ENCODE assay signal across 11 cellular contexts in the genomic region with DNA sequence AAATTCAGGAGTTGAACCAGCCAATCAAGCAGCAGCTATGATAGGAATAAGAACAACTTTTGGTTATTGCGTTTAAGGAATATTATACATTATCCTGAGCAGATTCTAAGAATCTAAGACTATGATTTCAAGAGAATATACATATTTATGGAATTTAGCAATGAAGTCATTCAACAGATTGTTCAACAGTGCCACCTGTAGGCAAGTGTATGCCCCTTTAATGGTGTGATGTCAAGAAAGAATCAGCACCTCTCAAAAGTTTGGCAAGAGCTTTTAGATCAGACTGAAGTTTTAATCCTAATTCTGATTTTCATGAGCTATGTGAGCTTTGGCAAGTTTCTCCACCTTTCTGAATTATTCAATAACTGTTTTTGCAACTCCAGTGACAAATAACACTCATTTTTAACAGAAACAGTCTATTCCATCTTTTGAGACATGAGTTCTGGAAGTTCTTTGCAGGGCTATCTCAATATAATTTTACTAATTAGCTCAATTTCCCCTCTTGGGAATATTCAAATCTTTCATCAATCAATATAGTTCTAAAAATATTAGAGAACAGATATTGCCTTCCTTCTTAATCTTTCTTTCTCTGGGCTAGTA.
A peak's percentile ranks its signal among the peaks of the same experiment; 100 is the strongest.
DNase-seq lines count a peak whose midpoint lies in the region; ATAC-seq, FAIRE-seq and TF ChIP-seq lines count a peak whose summit lies in the region.
"Had no signal": no experiment of that assay in that cellular context is flagged by ENCODE, and none has a peak within 500 bp of the region (broad histone marks: within the 10 kb centered on the region; RNA-seq: fewer than 3 reads in every experiment).

No MANE protein-coding gene starts in this region.

- H3K4me2 ChIP-seq in GM23338 (no peak overlapping the region), OCI-LY7 (ENCODE audit: low read length) (no peak overlapping the region)

- H3K27me3 Mint-ChIP-seq in GM23338 (ENCODE audit: insufficient read depth, low read depth, poor library complexity): no peaks in the 10 kb centered on the region
- no peaks in the 10 kb centered on the region for H3K27me3 Mint-ChIP-seq in glutamatergic neuron (ENCODE audit: unreplicated experiment)
- H3K27me3 Mint-ChIP-seq: CD4-positive, alpha-beta memory T cell had no signal

- H3K4me1 Mint-ChIP-seq in GM23338 (peaks cover 7% of the 10 kb centered on the region), glutamatergic neuron (ENCODE audit: low read depth, unreplicated experiment) (peaks cover 2% of the 10 kb centered on the region)
- H3K4me1 Mint-ChIP-seq in stimulated activated effector memory CD8-positive, alpha-beta T cell treated with anti-CD3 and anti-CD28 coated beads, Interleukin-12 subunit alpha, Interleukin-12 subunit beta, amount 100 ng/mL, for 72 hours: no peaks in the 10 kb centered on the region
- H3K4me1 Mint-ChIP-seq: CD4-positive, alpha-beta memory T cell had no signal

- peak; percentile 87 for FAIRE-seq in A204.1 (lab: Jason Lieb, UNC)
- FAIRE-seq: endothelial cell of umbilical vein had no signal

- peak; percentile 71 for DNase-seq in GM23338 (ENCODE audit: low spot score)
- DNase-seq in OCI-LY7 (ENCODE audit: low spot score): peak; percentile 25
- DNase-seq in glutamatergic neuron: no peak
- no peak for DNase-seq in hepatic stellate cell (ENCODE audit: low spot score)
- no peak for DNase-seq in stimulated activated effector memory CD8-positive, alpha-beta T cell treated with anti-CD3 and anti-CD28 coated beads, Interleukin-12 subunit alpha, Interleukin-12 subunit beta, amount 100 ng/mL, for 72 hours (ENCODE audit: low spot score in 2 of 2)
- DNase-seq: activated gamma-delta T cell treated with Interleukin-2 at 50 U/mL for 16 hours; CD4-positive, alpha-beta memory T cell had no signal

- H4K20me1 ChIP-seq in GM23338 (replicated peaks; ENCODE audit: insufficient read depth) (no peaks in the 10 kb centered on the region), OCI-LY7 (ENCODE audit: insufficient read depth, low read length) (no peaks in the 10 kb centered on the region)

- no TSS peak for BruUV-seq in OCI-LY7 (replicated peaks; lab: Mats Ljungman, UMichigan)

- H3K9me2 ChIP-seq in GM23338 (ENCODE audit: insufficient read depth) (no peaks in the 10 kb centered on the region), OCI-LY7 (ENCODE audit: insufficient read depth, low read length) (no peaks in the 10 kb centered on the region)

- H3K4me1 ChIP-seq in GM23338 (ENCODE audit: insufficient read depth): peaks cover 8% of the 10 kb centered on the region
- H3K4me1 ChIP-seq in OCI-LY7 (ENCODE audit: insufficient read depth, low read length, poor library complexity, severe bottlenecking): no peaks in the 10 kb centered on the region

- no peak overlapping the region for H3K27ac Mint-ChIP-seq in GM23338
- H3K27ac Mint-ChIP-seq in glutamatergic neuron (ENCODE audit: unreplicated experiment): no peak overlapping the region
- H3K27ac Mint-ChIP-seq in stimulated activated effector memory CD8-positive, alpha-beta T cell treated with anti-CD3 and anti-CD28 coated beads, Interleukin-12 subunit alpha, Interleukin-12 subunit beta, amount 100 ng/mL, for 72 hours: no peak overlapping the region
- H3K27ac Mint-ChIP-seq: CD4-positive, alpha-beta memory T cell had no signal

- H3K27me3 ChIP-seq in GM23338 (ENCODE audit: insufficient read depth): no peaks in the 10 kb centered on the region

- H3K36me3 Mint-ChIP-seq in GM23338 (ENCODE audit: low read depth): peaks cover 14% of the 10 kb centered on the region
- H3K36me3 Mint-ChIP-seq in glutamatergic neuron (ENCODE audit: unreplicated experiment): peaks cover 4% of the 10 kb centered on the region
- H3K36me3 Mint-ChIP-seq in stimulated activated effector memory CD8-positive, alpha-beta T cell treated with anti-CD3 and anti-CD28 coated beads, Interleukin-12 subunit alpha, Interleukin-12 subunit beta, amount 100 ng/mL, for 72 hours: no peaks in the 10 kb centered on the region
- H3K36me3 Mint-ChIP-seq: CD4-positive, alpha-beta memory T cell had no signal

- H3K27ac ChIP-seq in GM23338 (ENCODE audit: low read depth) (no peak overlapping the region), OCI-LY7 (ENCODE audit: low read depth, low read length, poor library complexity, severe bottlenecking) (no peak overlapping the region)

- H3K4me3 Mint-ChIP-seq in GM23338 (no peak overlapping the region), glutamatergic neuron (ENCODE audit: unreplicated experiment) (no peak overlapping the region)
- no peak overlapping the region for H3K4me3 Mint-ChIP-seq in stimulated activated effector memory CD8-positive, alpha-beta T cell treated with anti-CD3 and anti-CD28 coated beads, Interleukin-12 subunit alpha, Interleukin-12 subunit beta, amount 100 ng/mL, for 72 hours
- H3K4me3 Mint-ChIP-seq: CD4-positive, alpha-beta memory T cell had no signal

- no peaks in the 10 kb centered on the region for H3K9me3 ChIP-seq in OCI-LY7 (ENCODE audit: low read length)

- ATAC-seq in GM23338: peak; percentile 56
- ATAC-seq in HG02970 (IDR thresholded peaks at IDR 0.05; ENCODE audit: low FRiP score, unreplicated experiment): no peak
- no peak for ATAC-seq in stimulated activated effector memory CD8-positive, alpha-beta T cell treated with anti-CD3 and anti-CD28 coated beads, Interleukin-12 subunit alpha, Interleukin-12 subunit beta, amount 100 ng/mL, for 72 hours
- no peak for ATAC-seq in GM19023 (IDR thresholded peaks at IDR 0.05; ENCODE audit: unreplicated experiment)

- no peaks in the 10 kb centered on the region for H3K79me2 ChIP-seq in GM23338 (replicated peaks; ENCODE audit: insufficient read depth)
- H3K79me2 ChIP-seq in OCI-LY7 (ENCODE audit: insufficient read depth, low read depth, low read length): no peaks in the 10 kb centered on the region

- no peak overlapping the region; the same call in 1 of the 2 replicates for H2AFZ ChIP-seq in GM23338
- H2AFZ ChIP-seq in OCI-LY7 (ENCODE audit: low read length): no peak overlapping the region

- H3K36me3 ChIP-seq in GM23338 (ENCODE audit: insufficient read depth) (no peaks in the 10 kb centered on the region), OCI-LY7 (ENCODE audit: insufficient read depth, low read length) (no peaks in the 10 kb centered on the region)

- intact Hi-C loops in OCI-LY7 (cut with micrococcal nuclease; ENCODE audit: unreplicated experiment): no loop called here

- H3K4me3 ChIP-seq in GM23338 (no peak overlapping the region), OCI-LY7 (ENCODE audit: low read depth, low read length, poor library complexity, severe bottlenecking) (no peak overlapping the region)

- CTCF ChIA-PET in OCI-LY7 (lab: Charles Lee; ENCODE audit: unreplicated experiment): no interaction called here

- H3F3A ChIP-seq in GM23338 (replicated peaks; ENCODE audit: low read depth): no peaks in the 10 kb centered on the region

- POLR2A ChIA-PET in OCI-LY7 (lab: Charles Lee): interaction anchor here (0.6 to 0.7 kb wide), 3 partner anchors 24 to 466 kb away, joined by 3 read pairs; no protein-coding TSS in a partner anchor

- peak; percentile 79 to 98 for TF ChIP-seq CTCF in GM23338 (conservative IDR thresholded peaks at IDR 0.05; ENCODE audit: low read depth in 2 of 2)
- TF ChIP-seq CTCF in OCI-LY7 (conservative IDR thresholded peaks at IDR 0.05; ENCODE audit: low read length): peak; percentile 78
- TF ChIP-seq CTCF in glutamatergic neuron (IDR thresholded peaks at IDR 0.05; ENCODE audit: partially characterized antibody, unreplicated experiment): peak; percentile 48

- H3K9me3 Mint-ChIP-seq in GM23338 (peaks cover 14% of the 10 kb centered on the region; the same call in 2 of the 3 replicates), glutamatergic neuron (ENCODE audit: unreplicated experiment) (no peaks in the 10 kb centered on the region)
- peaks cover 11% of the 10 kb centered on the region for H3K9me3 Mint-ChIP-seq in stimulated activated effector memory CD8-positive, alpha-beta T cell treated with anti-CD3 and anti-CD28 coated beads, Interleukin-12 subunit alpha, Interleukin-12 subunit beta, amount 100 ng/mL, for 72 hours

TF ChIP-seq in GM23338, 12 proteins besides CTCF, POLR2A, EP300 and RAD21 (continues in another document):
- TF ChIP-seq STAT1 (IDR thresholded peaks at IDR 0.05; ENCODE audit: unreplicated experiment): no peak
- no peak for TF ChIP-seq POLR2AphosphoS5 (IDR thresholded peaks at IDR 0.05; ENCODE audit: low read depth)
- TF ChIP-seq NANOG (IDR thresholded peaks at IDR 0.05; ENCODE audit: borderline replicate concordance): no peak

Comparison
In these comparisons a context has a peak if more than half of its experiments do, and no peak if none do; other contexts are left out.
1. DNase-seq: peak in GM23338 (single experiment) and OCI-LY7 (single experiment); none in glutamatergic neuron (single experiment), hepatic stellate cell (single experiment) and stimulated activated effector memory CD8-positive, alpha-beta T cell treated with anti-CD3 and anti-CD28 coated beads, Interleukin-12 subunit alpha, Interleukin-12 subunit beta, amount 100 ng/mL, for 72 hours (0 of 2).
2. Peak in every context shown above with its lines, with median percentiles within 50 percentile points of each other: CTCF ChIP-seq.